8 cellular contexts compared by ENCODE assay signal in the genomic region with DNA sequence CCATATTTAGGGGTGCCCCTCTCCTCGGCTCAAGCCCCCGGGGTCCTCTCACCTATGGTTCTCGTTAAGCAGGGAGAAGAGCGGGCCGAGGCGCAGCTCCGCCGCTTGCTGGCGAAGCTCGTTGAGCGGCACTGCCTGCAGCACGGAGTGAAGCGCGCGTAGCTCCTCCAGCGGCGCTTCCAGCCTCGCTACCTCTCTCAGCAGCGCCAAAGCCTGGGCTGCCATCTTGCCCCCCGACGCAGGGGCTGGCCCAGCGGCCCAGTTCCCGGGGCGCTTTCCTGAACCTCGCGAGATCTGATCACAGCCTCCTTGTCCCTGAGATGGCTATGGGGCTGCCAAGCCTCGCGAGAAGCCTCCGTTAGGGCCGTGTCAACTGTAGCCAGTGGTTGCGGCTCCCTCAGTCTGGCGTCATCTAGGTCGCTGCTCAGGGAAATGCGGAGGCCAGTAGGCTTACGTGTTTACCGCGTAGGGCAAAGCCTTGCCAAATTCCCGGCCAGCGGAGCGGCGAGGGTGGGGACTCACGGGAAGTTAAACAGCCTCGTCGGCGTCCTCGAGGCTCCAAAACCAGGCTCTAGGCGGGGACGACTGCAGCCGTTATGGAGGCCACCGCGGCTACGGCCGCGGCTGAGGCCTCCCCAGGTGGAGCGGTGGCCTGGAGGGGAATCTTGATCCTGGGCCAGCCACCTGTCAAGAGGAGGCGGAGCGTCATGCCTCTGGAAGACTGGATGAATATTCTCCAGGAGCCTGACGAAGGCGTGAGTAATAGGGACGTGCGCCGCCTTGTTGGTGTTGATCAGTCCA. TPM values are rescaled to one million over a fixed set of nuclear protein-coding genes. Genes with fewer than 3 reads are reported as not detected.
A peak's percentile ranks its signal among the peaks of the same experiment; 100 is the strongest.
DNase-seq lines count a peak whose midpoint lies in the region; FAIRE-seq and TF ChIP-seq lines count a peak whose summit lies in the region.

A gene (minus strand): TSS at position 238 of the 801 bp plus-strand sequence. CDS start 13 bp downstream, at position 225.

- peak within 1 kb of the TSS; percentile 91 for H3K4ac ChIP-seq in neuronal stem cell (ENCODE audit: low read length)

- H3K36me3 ChIP-seq in MG63 (peaks cover 6% of the 10 kb centered on the region), SJCRH30 (peaks cover 17% of the 10 kb centered on the region), neuronal stem cell (replicated peaks in 1 of 2; ENCODE audit: control insufficient read depth in 2 of 2, insufficient read depth in 2 of 2, low read length in 2 of 2) (peaks cover 0 to 3% of the 10 kb centered on the region in 2 donors), subcutaneous abdominal adipose tissue (ENCODE audit: control insufficient read depth in 5 of 5, insufficient read depth in 5 of 5, low read length in 5 of 5) (peaks cover 0 to 9% (median 4%) of the 10 kb centered on the region in 5 donors)

- FAIRE-seq in H54 (lab: Jason Lieb, UNC), result peak; percentile 89

- H3K4me2 ChIP-seq in neuronal stem cell (ENCODE audit: insufficient read depth, low read length, poor library complexity, severe bottlenecking), result peak within 1 kb of the TSS; percentile 94

- peak; percentile 93 for TF ChIP-seq POLR2A in H54 (IDR thresholded peaks at IDR 0.05; ENCODE audit: low read depth, low read length)

- H3K9me3 ChIP-seq in MG63 (no peaks in the 10 kb centered on the region), SJCRH30 (replicated peaks) (no peaks in the 10 kb centered on the region), neuronal stem cell (replicated peaks in 1 of 2; ENCODE audit: control insufficient read depth in 2 of 2, insufficient read depth in 1 of 2, low read depth in 1 of 2, low read length in 2 of 2) (peaks cover 0 to 2% of the 10 kb centered on the region in 2 donors), subcutaneous abdominal adipose tissue (ENCODE audit: control insufficient read depth in 5 of 5, low read length in 5 of 5) (no peaks in the 10 kb centered on the region)

- H3K9ac ChIP-seq in neuronal stem cell (ENCODE audit: low read depth, low read length, poor library complexity) (peak within 1 kb of the TSS; percentile 93), subcutaneous abdominal adipose tissue (ENCODE audit: low read length in 5 of 5) (peak within 1 kb of the TSS; percentile 78 to 99 (median 98))

- WGBS in neuronal stem cell (ENCODE audit: extremely low coverage in 2 of 2, insufficient read length in 2 of 2, insufficient replicate concordance in 1 of 2), 2 donors, result no CpG with 5 or more reads among the region's 62 CpGs

- no peak within 1 kb of the TSS for H4K91ac ChIP-seq in neuronal stem cell (ENCODE audit: low read depth, low read length, poor library complexity)

- H2AFZ ChIP-seq in neuronal stem cell (ENCODE audit: low read length), result no peak within 1 kb of the TSS

- H3K4me1 ChIP-seq in SJCRH30 (no peaks in the 10 kb centered on the region), neuronal stem cell (ENCODE audit: control insufficient read depth in 2 of 2, insufficient read depth in 1 of 2, low read depth in 1 of 2, low read length in 2 of 2) (peaks cover 4 to 6% of the 10 kb centered on the region in 2 donors), subcutaneous abdominal adipose tissue (ENCODE audit: control insufficient read depth in 5 of 5, insufficient read depth in 5 of 5, low read length in 5 of 5) (peaks cover 2 to 27% (median 21%) of the 10 kb centered on the region in 5 donors)

- H3K79me1 ChIP-seq in neuronal stem cell (ENCODE audit: low read depth, low read length), result peaks cover 7% of the 10 kb centered on the region

- peak within 1 kb of the TSS; percentile 87 for H2BK5ac ChIP-seq in neuronal stem cell (ENCODE audit: low read length)

- H2BK15ac ChIP-seq in neuronal stem cell (ENCODE audit: low read length), result peak within 1 kb of the TSS; percentile 49

- peak within 1 kb of the TSS; percentile 98 for H3K23ac ChIP-seq in neuronal stem cell (ENCODE audit: low read depth, low read length, poor library complexity)

- peak; percentile 100 for DNase-seq in EL
- DNase-seq in H54 (ENCODE audit: insufficient read length, low spot score), result peak; percentile 99
- DNase-seq in MG63, result peak; percentile 95
- DNase-seq in SJCRH30, result peak; percentile 100
- peak; percentile 93 for DNase-seq in activated naive CD4-positive, alpha-beta T cell treated with Interleukin-2 at 50 U/mL for 16 hours
- peak; percentile 95 for DNase-seq in foreskin melanocyte
- peak; percentile 97 for DNase-seq in neuronal stem cell (ENCODE audit: low spot score)

- peak within 1 kb of the TSS; percentile 95 for H4K8ac ChIP-seq in neuronal stem cell (ENCODE audit: low read depth, low read length)

- peak within 1 kb of the TSS; percentile 88 for H3K27ac ChIP-seq in SJCRH30
- peak within 1 kb of the TSS; percentile 89 for H3K27ac ChIP-seq in neuronal stem cell (replicated peaks; ENCODE audit: low read length)
- peak within 1 kb of the TSS; percentile 90 for H3K27ac ChIP-seq in subcutaneous abdominal adipose tissue (ENCODE audit: low read depth, low read length)

- H2BK120ac ChIP-seq in neuronal stem cell (ENCODE audit: low read depth, low read length), result peak within 1 kb of the TSS; percentile 21

- H2AK5ac ChIP-seq in neuronal stem cell (ENCODE audit: low read depth, low read length), result peak within 1 kb of the TSS; percentile 88

- H3K27me3 ChIP-seq in MG63 (no peaks in the 10 kb centered on the region), SJCRH30 (no peaks in the 10 kb centered on the region), neuronal stem cell (ENCODE audit: control insufficient read depth in 3 of 3, insufficient read depth in 3 of 3, low read depth in 1 of 3, low read length in 3 of 3) (no peaks in the 10 kb centered on the region), subcutaneous abdominal adipose tissue (ENCODE audit: control insufficient read depth in 5 of 5, insufficient read depth in 4 of 5, low read length in 5 of 5) (no peaks in the 10 kb centered on the region)

- H3K4me3 ChIP-seq in MG63 (peak within 1 kb of the TSS; percentile 62), SJCRH30 (peak within 1 kb of the TSS; percentile 82), neuronal stem cell (ENCODE audit: low read length in 2 of 2) (peak within 1 kb of the TSS in 1 of 2 donors; percentile 97), subcutaneous abdominal adipose tissue (ENCODE audit: low read depth in 1 of 5, low read length in 5 of 5) (peak within 1 kb of the TSS; percentile 86 to 97 (median 93))

- H3K14ac ChIP-seq in neuronal stem cell (ENCODE audit: low read length), result peak within 1 kb of the TSS; percentile 83

- H3K18ac ChIP-seq in neuronal stem cell (ENCODE audit: low read length), result peak within 1 kb of the TSS; percentile 99

- H2BK12ac ChIP-seq in neuronal stem cell (ENCODE audit: low read length), result no peak within 1 kb of the TSS

RNA-seq across cellular contexts. Expression of the gene that starts here (rescaled TPM):
- total RNA-seq in MG63 (2014; rRNA removed; shearing (Covaris generic); ENCODE audit: low replicate concordance), result 20.4 and 29.1 TPM in 2 replicates
- 49.0 and 54.1 TPM in 2 replicates for total RNA-seq in SJCRH30 (2014; rRNA removed; shearing (Covaris generic))
- polyA plus RNA-seq in neuronal stem cell (2013, experiment 1 of 2), result 21.7 TPM
- 21.8 TPM for polyA plus RNA-seq in neuronal stem cell (2013, experiment 2 of 2)
